Comparison of ENCODE assay signal across 23 cellular contexts in genomic region chr7:100075418-100075817, GRCh38.
"Had no signal": no experiment of that assay in that cellular context is flagged by ENCODE, and none has a peak within 500 bp of the region (broad histone marks: within the 10 kb centered on the region; RNA-seq: fewer than 3 reads in every experiment).

No MANE protein-coding gene starts in this region.

- H3K27me3 ChIP-seq: MG63, SJSA1 had no signal

- DNase-seq: KBM-7, MG63, NCI-H1092, NCI-H1105 treated with DMSO at 0.1 percent for 48 hours, NCI-H1417 treated with DMSO at 0.1 percent for 48 hours, NCI-H146, NCI-H1694 treated with DMSO at 0.1 percent for 48 hours, NCI-H2029, NCI-H2081 treated with DMSO at 0.1 percent for 48 hours, NCI-H2171, NCI-H226, NCI-H446, NCI-H510A, NCI-H524 treated with DMSO at 0.1 percent for 48 hours, NCI-H69, NCI-H774, Right ventricle myocardium superior, RPMI8226, SIG-M5 had no signal

- H3K27ac ChIP-seq: SJSA1, SK-N-MC had no signal

- H3K4me3 ChIP-seq: MG63, SJSA1, SK-N-MC had no signal

- FAIRE-seq: RCC 7860 had no signal

- H3K27me3 Mint-ChIP-seq: IgD-negative memory B cell had no signal

- H3K4me1 ChIP-seq: SJSA1 had no signal
